2 cellular contexts compared by ENCODE assay signal in genomic region chr9:95924955-95925354, GRCh38.
TF ChIP-seq lines count a peak whose summit lies in the region.

No MANE protein-coding gene starts in this region.

TF ChIP-seq in GM23338, 12 proteins besides CTCF, POLR2A, EP300 and RAD21:
- TF ChIP-seq NANOG (IDR thresholded peaks at IDR 0.05; ENCODE audit: borderline replicate concordance) (no peak), EZH2phosphoT487 (IDR thresholded peaks at IDR 0.05; ENCODE audit: unreplicated experiment) (no peak), ZNF331 (CRISPR knock-in tag; IDR thresholded peaks at IDR 0.05; ENCODE audit: low read depth) (no peak), ZNF462 (CRISPR knock-in tag; IDR thresholded peaks at IDR 0.05) (no peak), EZH2 (IDR thresholded peaks at IDR 0.05; ENCODE audit: low read depth, unreplicated experiment) (no peak), REST (IDR thresholded peaks at IDR 0.05; ENCODE audit: unreplicated experiment) (no peak), STAT1 (IDR thresholded peaks at IDR 0.05; ENCODE audit: unreplicated experiment) (no peak), CREB1 (CRISPR knock-in tag; IDR thresholded peaks at IDR 0.05; ENCODE audit: low read depth) (no peak)

TF ChIP-seq in K562, 482 proteins besides CTCF, POLR2A, EP300 and RAD21:
- TF ChIP-seq MCM5 (IDR thresholded peaks at IDR 0.05; ENCODE audit: low read depth) (no peak), ZNF41 (CRISPR knock-in tag; conservative IDR thresholded peaks at IDR 0.05) (no peak), DDX20 (tag; IDR thresholded peaks at IDR 0.05; ENCODE audit: low read depth) (no peak), MAFK (IDR thresholded peaks at IDR 0.05; ENCODE audit: low read length) (no peak), ARHGAP35 (IDR thresholded peaks at IDR 0.05; ENCODE audit: partially characterized antibody) (no peak), ZNF263 (CRISPR knock-in tag; IDR thresholded peaks at IDR 0.05; ENCODE audit: borderline replicate concordance) (no peak), HDAC6 (IDR thresholded peaks at IDR 0.05; ENCODE audit: low read depth, low read length) (no peak), ZNF551 (CRISPR knock-in tag; IDR thresholded peaks at IDR 0.05) (no peak), SLC30A9 (CRISPR knock-in tag; IDR thresholded peaks at IDR 0.05) (no peak)
TF ChIP-seq in K562: peak in this region for 0.
